15 cellular contexts compared by ENCODE assay signal in genomic region chr14:63981569-63981968, GRCh38.
DNase-seq lines count a peak whose midpoint lies in the region; ATAC-seq lines count a peak whose summit lies in the region.
"Had no signal": no experiment of that assay in that cellular context is flagged by ENCODE, and none has a peak within 500 bp of the region (broad histone marks: within the 10 kb centered on the region; RNA-seq: fewer than 3 reads in every experiment).

No MANE protein-coding gene starts in this region.

- ATAC-seq in GM19025 (IDR thresholded peaks at IDR 0.05; ENCODE audit: low read depth, unreplicated experiment) (peak; percentile 53), GM21390 (IDR thresholded peaks at IDR 0.05; ENCODE audit: unreplicated experiment) (peak; percentile 54), HG03571 (IDR thresholded peaks at IDR 0.05; ENCODE audit: unreplicated experiment) (peak; percentile 53)
- no peak for ATAC-seq in stimulated activated effector memory CD8-positive, alpha-beta T cell treated with anti-CD3 and anti-CD28 coated beads, Interleukin-12 subunit alpha, Interleukin-12 subunit beta, amount 100 ng/mL, for 72 hours
- ATAC-seq: A549 had no signal

- no peaks in the 10 kb centered on the region for H3K9me3 Mint-ChIP-seq in stimulated activated effector memory CD8-positive, alpha-beta T cell treated with anti-CD3 and anti-CD28 coated beads, Interleukin-12 subunit alpha, Interleukin-12 subunit beta, amount 100 ng/mL, for 72 hours
- H3K9me3 Mint-ChIP-seq: CD8-positive, alpha-beta memory T cell; H9; IgD-negative memory B cell had no signal

- peaks cover 10% of the 10 kb centered on the region for H3K4me1 Mint-ChIP-seq in stimulated activated effector memory CD8-positive, alpha-beta T cell treated with anti-CD3 and anti-CD28 coated beads, Interleukin-12 subunit alpha, Interleukin-12 subunit beta, amount 100 ng/mL, for 72 hours
- H3K4me1 Mint-ChIP-seq: CD8-positive, alpha-beta memory T cell; H9; IgD-negative memory B cell had no signal

- peak overlapping the region; percentile 26 for H3K27ac Mint-ChIP-seq in stimulated activated effector memory CD8-positive, alpha-beta T cell treated with anti-CD3 and anti-CD28 coated beads, Interleukin-12 subunit alpha, Interleukin-12 subunit beta, amount 100 ng/mL, for 72 hours
- H3K27ac Mint-ChIP-seq: CD8-positive, alpha-beta memory T cell; H9; IgD-negative memory B cell had no signal

- DNase-seq in stimulated activated effector memory CD8-positive, alpha-beta T cell treated with anti-CD3 and anti-CD28 coated beads, Interleukin-12 subunit alpha, Interleukin-12 subunit beta, amount 100 ng/mL, for 72 hours (ENCODE audit: low spot score in 2 of 2), result no peak
- DNase-seq in NCI-H510A (lab: John Stamatoyannopoulos, UW), result no peak
- no peak for DNase-seq in activated CD4-positive, alpha-beta T cell treated with anti-CD3 and anti-CD28 coated beads, Interleukin-2, amount 50 U/mL, for 48 hours
- DNase-seq: Caco-2; CD8-positive, alpha-beta memory T cell; DND-41; GF-D8; GOT3; H9; KG1 had no signal

- peaks cover 73% of the 10 kb centered on the region for H3K36me3 Mint-ChIP-seq in stimulated activated effector memory CD8-positive, alpha-beta T cell treated with anti-CD3 and anti-CD28 coated beads, Interleukin-12 subunit alpha, Interleukin-12 subunit beta, amount 100 ng/mL, for 72 hours

- H3K4me3 Mint-ChIP-seq in stimulated activated effector memory CD8-positive, alpha-beta T cell treated with anti-CD3 and anti-CD28 coated beads, Interleukin-12 subunit alpha, Interleukin-12 subunit beta, amount 100 ng/mL, for 72 hours, result no peak overlapping the region
- H3K4me3 Mint-ChIP-seq: CD8-positive, alpha-beta memory T cell; H9; IgD-negative memory B cell had no signal
